Comparison of ENCODE assay signal across 16 cellular contexts in genomic region chr6:152423216-152424103, GRCh38.
DNase-seq lines count a peak whose midpoint lies in the region; ATAC-seq and TF ChIP-seq lines count a peak whose summit lies in the region.
"Had no signal": no experiment of that assay in that cellular context is flagged by ENCODE, and none has a peak within 500 bp of the region (broad histone marks: within the 10 kb centered on the region; RNA-seq: fewer than 3 reads in every experiment).

No MANE protein-coding gene starts in this region.

- no peaks in the 10 kb centered on the region for H3K27me3 ChIP-seq in brain microvascular endothelial cell (replicated peaks)
- H3K27me3 ChIP-seq: cardiac muscle cell, esophagus squamous epithelium, right lobe of liver, upper lobe of left lung had no signal

- H3K4me3 ChIP-seq in brain microvascular endothelial cell (ENCODE audit: low read depth, low read length) (no peak overlapping the region), coronary artery (no peak overlapping the region)
- H3K4me3 ChIP-seq: cardiac muscle cell, esophagus squamous epithelium, right lobe of liver, upper lobe of left lung had no signal

- in situ Hi-C loops in brain microvascular endothelial cell (cut with HindIII; ENCODE audit: low pct_ligation_motif_present, low sequenced_read_pairs), result no loop called here

- H3K4me1 Mint-ChIP-seq in progenitor cell of endocrine pancreas (ENCODE audit: low read depth), result peaks cover 3% of the 10 kb centered on the region

- peak; percentile 5 for TF ChIP-seq CTCF in brain microvascular endothelial cell (IDR thresholded peaks at IDR 0.05; ENCODE audit: low read depth, low read length, missing control alignments)
- TF ChIP-seq CTCF in coronary artery (IDR thresholded peaks at IDR 0.05), result no peak
- TF ChIP-seq CTCF in progenitor cell of endocrine pancreas (IDR thresholded peaks at IDR 0.05; ENCODE audit: unreplicated experiment), result no peak

- peaks cover 9% of the 10 kb centered on the region for H3K9me3 Mint-ChIP-seq in progenitor cell of endocrine pancreas (ENCODE audit: low read depth)
- H3K9me3 Mint-ChIP-seq: activated T-helper 1 cell treated with anti-CD3 and anti-CD28 coated beads, Interleukin-12 subunit alpha, Interleukin-12 subunit beta, Interleukin-2, Interleukin-4 antibody, amounts not matched to agents 30 ng/mL and 10 ng/mL and 1 ng/mL, durations not matched to agents 14 hours and 24 hours and 36 hours had no signal

- DNase-seq in brain microvascular endothelial cell, result no peak
- no peak for DNase-seq in coronary artery (ENCODE audit: low spot score)
- DNase-seq in progenitor cell of endocrine pancreas (ENCODE audit: low spot score, unreplicated experiment), result no peak
- no peak for DNase-seq in NK-92 (lab: John Stamatoyannopoulos, UW; ENCODE audit: unreplicated experiment)
- DNase-seq in T-helper 1 cell, result no peak
- DNase-seq: esophagus squamous epithelium, Karpas-422, NCI-H226, right lobe of liver had no signal

- H3K36me3 Mint-ChIP-seq in progenitor cell of endocrine pancreas (ENCODE audit: insufficient read depth), result no peaks in the 10 kb centered on the region

- peaks cover 9% of the 10 kb centered on the region for H3K27me3 Mint-ChIP-seq in progenitor cell of endocrine pancreas

- no peak overlapping the region for H3K27ac ChIP-seq in brain microvascular endothelial cell
- no peak overlapping the region for H3K27ac ChIP-seq in coronary artery
- H3K27ac ChIP-seq: cardiac muscle cell, esophagus squamous epithelium, right lobe of liver, upper lobe of left lung had no signal

- no peak overlapping the region for H3K27ac Mint-ChIP-seq in progenitor cell of endocrine pancreas
- H3K27ac Mint-ChIP-seq: activated T-helper 1 cell treated with anti-CD3 and anti-CD28 coated beads, Interleukin-12 subunit alpha, Interleukin-12 subunit beta, Interleukin-2, Interleukin-4 antibody, amounts not matched to agents 30 ng/mL and 10 ng/mL and 1 ng/mL, durations not matched to agents 14 hours and 24 hours and 36 hours had no signal

- ATAC-seq in GM18517 (IDR thresholded peaks at IDR 0.05; ENCODE audit: unreplicated experiment), result peak; percentile 93
- ATAC-seq in GM21447 (IDR thresholded peaks at IDR 0.05; ENCODE audit: unreplicated experiment), result peak; percentile 79
- ATAC-seq in HG03095 (IDR thresholded peaks at IDR 0.05; ENCODE audit: unreplicated experiment), result peak; percentile 56
- ATAC-seq: activated CD4-positive, CD25-positive, alpha-beta regulatory T cell treated with anti-CD3 and anti-CD28 coated beads, Interleukin-2, amount 50 U/mL, for 24 hours; right lobe of liver had no signal

- no peaks in the 10 kb centered on the region for H3K36me3 ChIP-seq in brain microvascular endothelial cell (replicated peaks)
- H3K36me3 ChIP-seq: cardiac muscle cell, esophagus squamous epithelium, right lobe of liver had no signal

- no peak overlapping the region for H3K4me3 Mint-ChIP-seq in progenitor cell of endocrine pancreas (ENCODE audit: low read depth)
- H3K4me3 Mint-ChIP-seq: activated T-helper 1 cell treated with anti-CD3 and anti-CD28 coated beads, Interleukin-12 subunit alpha, Interleukin-12 subunit beta, Interleukin-2, Interleukin-4 antibody, amounts not matched to agents 30 ng/mL and 10 ng/mL and 1 ng/mL, durations not matched to agents 14 hours and 24 hours and 36 hours had no signal
